19 cellular contexts compared by ENCODE assay signal in genomic region chr1:33985166-33985565, GRCh38.
DNase-seq lines count a peak whose midpoint lies in the region; ATAC-seq and TF ChIP-seq lines count a peak whose summit lies in the region.
"Had no signal": no experiment of that assay in that cellular context is flagged by ENCODE, and none has a peak within 500 bp of the region (broad histone marks: within the 10 kb centered on the region; RNA-seq: fewer than 3 reads in every experiment).

No MANE protein-coding gene starts in this region.

- H3K4me1 ChIP-seq in SK-N-SH (ENCODE audit: control insufficient read depth in 1 of 2, insufficient read depth in 2 of 2, low read depth in 1 of 2, low read length in 1 of 2) (peaks cover 0 to 11% of the 10 kb centered on the region in 2 experiments; a peak in 1 of 4 replicates), fibroblast of lung (ENCODE audit: control insufficient read depth, extremely low read depth, insufficient read depth, low read length) (peaks cover 11% of the 10 kb centered on the region), stomach smooth muscle (ENCODE audit: control insufficient read depth, insufficient read depth, low read length) (peaks cover 20% of the 10 kb centered on the region)
- H3K4me1 ChIP-seq: A549, Caco-2 had no signal

- H3K4me2 ChIP-seq in SK-N-SH (no peak overlapping the region), fibroblast of lung (ENCODE audit: extremely low read depth, insufficient read depth, low read length) (peak overlapping the region; percentile 54)
- H3K4me2 ChIP-seq: A549 had no signal

- no peaks in the 10 kb centered on the region for H3K27me3 ChIP-seq in SK-N-SH (ENCODE audit: insufficient read depth)
- no peaks in the 10 kb centered on the region for H3K27me3 ChIP-seq in fibroblast of lung (ENCODE audit: control insufficient read depth, insufficient read depth, low read length)
- peaks cover 2 to 8% of the 10 kb centered on the region in 2 donors for H3K27me3 ChIP-seq in stomach smooth muscle (ENCODE audit: control insufficient read depth in 1 of 2, insufficient read depth in 2 of 2, low read length in 2 of 2)

- WGBS in SK-N-SH (ENCODE audit: low lambda C conversion rate): 27% methylated on average over 7 of the region's 7 CpGs

- H2AFZ ChIP-seq in SK-N-SH (ENCODE audit: low read depth) (no peak overlapping the region), fibroblast of lung (ENCODE audit: low read length) (no peak overlapping the region)

- H3K4me3 ChIP-seq in SK-N-SH (ENCODE audit: low read depth in 2 of 2, low read length in 1 of 2) (no peak overlapping the region), fibroblast of lung (replicated peaks in 1 of 4; ENCODE audit: control extremely low read depth in 1 of 4, insufficient read depth in 1 of 4, low read depth in 3 of 4, low read length in 4 of 4) (no peak overlapping the region), stomach smooth muscle (ENCODE audit: low read length in 2 of 2) (no peak overlapping the region)
- H3K4me3 ChIP-seq: A549 had no signal

- CTCF ChIA-PET in SK-N-SH (lab: Yijun Ruan, JAX): interaction anchor here (0.6 to 1.4 kb wide), 3 partner anchors 10 to 352 kb away, joined by 3 to 5 read pairs (median 3); no protein-coding TSS in a partner anchor

- POLR2A ChIA-PET in SK-N-SH (lab: Yijun Ruan, JAX): no interaction called here

- H3K27ac ChIP-seq in SK-N-SH (ENCODE audit: low read depth in 2 of 2, low read length in 1 of 2) (no peak overlapping the region), fibroblast of lung (ENCODE audit: insufficient read depth, low read length) (peak overlapping the region; percentile 51), stomach smooth muscle (ENCODE audit: low read length) (peak overlapping the region; percentile 60)
- H3K27ac ChIP-seq: A549 had no signal

- H4K20me1 ChIP-seq in SK-N-SH (ENCODE audit: insufficient read depth) (no peaks in the 10 kb centered on the region), fibroblast of lung (ENCODE audit: control insufficient read depth, extremely low read depth, insufficient read depth, low read length) (no peaks in the 10 kb centered on the region)

- H3K79me2 ChIP-seq in SK-N-SH (ENCODE audit: insufficient read depth): no peaks in the 10 kb centered on the region
- no peaks in the 10 kb centered on the region for H3K79me2 ChIP-seq in fibroblast of lung (ENCODE audit: control insufficient read depth, insufficient read depth, low read length)

- no peaks in the 10 kb centered on the region for H3K36me3 ChIP-seq in SK-N-SH (replicated peaks in 1 of 2; ENCODE audit: control insufficient read depth in 1 of 2, insufficient read depth in 2 of 2, low read length in 1 of 2)
- H3K36me3 ChIP-seq in fibroblast of lung (ENCODE audit: control insufficient read depth, insufficient read depth, low read length): no peaks in the 10 kb centered on the region
- H3K36me3 ChIP-seq in stomach smooth muscle (ENCODE audit: control insufficient read depth in 2 of 2, insufficient read depth in 2 of 2, low read length in 2 of 2): no peaks in the 10 kb centered on the region

- H3K9me3 ChIP-seq in SK-N-SH (no peaks in the 10 kb centered on the region), fibroblast of lung (ENCODE audit: control insufficient read depth, insufficient read depth, low read depth, low read length) (no peaks in the 10 kb centered on the region), stomach smooth muscle (ENCODE audit: control insufficient read depth in 2 of 2, low read length in 2 of 2) (no peaks in the 10 kb centered on the region)
- H3K9me3 ChIP-seq: A549, Caco-2 had no signal

- H3F3A ChIP-seq in SK-N-SH (replicated peaks; ENCODE audit: insufficient read depth): no peaks in the 10 kb centered on the region

- no peak for TF ChIP-seq RAD21 in SK-N-SH (IDR thresholded peaks at IDR 0.05; ENCODE audit: low read length)

- TF ChIP-seq CTCF in SK-N-SH (IDR thresholded peaks at IDR 0.05): no peak
- no peak for TF ChIP-seq CTCF in fibroblast of lung (conservative IDR thresholded peaks at IDR 0.05 in 1 of 2, IDR thresholded peaks at IDR 0.05 in 1 of 2; ENCODE audit: low read depth in 1 of 2, low read length in 2 of 2)

- H3K9ac ChIP-seq in SK-N-SH (no peak overlapping the region), fibroblast of lung (ENCODE audit: insufficient read depth, low read length) (no peak overlapping the region), stomach smooth muscle (ENCODE audit: low read length in 2 of 2) (no peak overlapping the region)

- H3K9me2 ChIP-seq in SK-N-SH: no peaks in the 10 kb centered on the region

- no peak for TF ChIP-seq EP300 in SK-N-SH (IDR thresholded peaks at IDR 0.05; ENCODE audit: borderline replicate concordance in 1 of 2, low read depth in 1 of 2, low read length in 1 of 2)

- no peak for ATAC-seq in SK-N-SH treated with all-trans-retinoic acid at 6 μM for 48 hours
- ATAC-seq in GM21786 (IDR thresholded peaks at IDR 0.05; ENCODE audit: unreplicated experiment): no peak
- ATAC-seq in HG03378 (IDR thresholded peaks at IDR 0.05; ENCODE audit: unreplicated experiment): no peak
- no peak for ATAC-seq in GM19023 (IDR thresholded peaks at IDR 0.05; ENCODE audit: unreplicated experiment)
- ATAC-seq: A549; activated T-cell treated with anti-CD3 and anti-CD28 coated beads, Interleukin-2, amount 50 U/mL, for 4 hours; Panc1 had no signal

- DNase-seq in SK-N-SH: peak; percentile 46
- peak; percentile 90 to 97 for DNase-seq in NCI-H446 (lab: John Stamatoyannopoulos, UW)
- peak in 1 of 2 donors; percentile 78 for DNase-seq in fibroblast of lung (ENCODE audit: low read depth in 2 of 2)
- DNase-seq: activated CD4-positive, alpha-beta memory T cell treated with anti-CD3 and anti-CD28 coated beads, Interleukin-2, amount 10 ng/mL, durations not matched to agents 7 days and 5 days; activated naive CD8-positive, alpha-beta T cell treated with anti-CD3 and anti-CD28 coated beads for 36 hours; activated T-cell treated with anti-CD3 and anti-CD28 coated beads, Interleukin-2, amount 50 U/mL, for 4 hours; GDM1; naive B cell; NCI-H2029; NCI-H774; stimulated activated naive CD4-positive, alpha-beta T cell treated with Interleukin-2 at 50 U/mL for 16 hours had no signal

TF ChIP-seq in SK-N-SH, 30 proteins besides CTCF, POLR2A, EP300 and RAD21 (continues in another document):
- TF ChIP-seq SMC3 (IDR thresholded peaks at IDR 0.05; ENCODE audit: low read depth, low read length) (no peak), MXI1 (IDR thresholded peaks at IDR 0.05; ENCODE audit: low read depth, low read length) (no peak), EZH2phosphoT487 (IDR thresholded peaks at IDR 0.05; ENCODE audit: borderline replicate concordance, low read depth) (no peak), USF2 (IDR thresholded peaks at IDR 0.05; ENCODE audit: borderline replicate concordance, low read depth, low read length) (no peak), FOSL2 (IDR thresholded peaks at IDR 0.05; ENCODE audit: borderline replicate concordance, low read depth) (no peak), FOXJ3 (CRISPR knock-in tag; IDR thresholded peaks at IDR 0.05) (no peak), PBX3 (IDR thresholded peaks at IDR 0.05) (no peak), YY1 (IDR thresholded peaks at IDR 0.05; ENCODE audit: low read depth) (no peak), RFX5 (IDR thresholded peaks at IDR 0.05; ENCODE audit: low read length) (no peak)

TF ChIP-seq in SK-N-SH treated with all-trans-retinoic acid at 6 μM for 48 hours, 23 proteins besides CTCF, POLR2A, EP300 and RAD21 (continues in another document):
- no peak for TF ChIP-seq ISL1 (CRISPR knock-in tag; IDR thresholded peaks at IDR 0.05)
- no peak for TF ChIP-seq CSRNP3 (CRISPR knock-in tag; IDR thresholded peaks at IDR 0.05)
- no peak for TF ChIP-seq ZC3H10 (CRISPR knock-in tag; IDR thresholded peaks at IDR 0.05)
- TF ChIP-seq TCF4 (CRISPR knock-in tag; IDR thresholded peaks at IDR 0.05; ENCODE audit: borderline replicate concordance): no peak
- TF ChIP-seq ZNF70 (CRISPR knock-in tag; IDR thresholded peaks at IDR 0.05): no peak
- no peak for TF ChIP-seq ZFP30 (CRISPR knock-in tag; IDR thresholded peaks at IDR 0.05)
- no peak for TF ChIP-seq RARB (CRISPR knock-in tag; IDR thresholded peaks at IDR 0.05)
- TF ChIP-seq PATZ1 (CRISPR knock-in tag; IDR thresholded peaks at IDR 0.05; ENCODE audit: borderline replicate concordance): no peak
- no peak for TF ChIP-seq ESRRG (CRISPR knock-in tag; IDR thresholded peaks at IDR 0.05)
- TF ChIP-seq ARNTL (CRISPR knock-in tag; IDR thresholded peaks at IDR 0.05; ENCODE audit: borderline replicate concordance, low read depth): no peak
- no peak for TF ChIP-seq SNAI2 (CRISPR knock-in tag; IDR thresholded peaks at IDR 0.05)
- no peak for TF ChIP-seq ZNF8 (CRISPR knock-in tag; IDR thresholded peaks at IDR 0.05)
- TF ChIP-seq ZNF565 (CRISPR knock-in tag; conservative IDR thresholded peaks at IDR 0.05; ENCODE audit: low read depth): no peak

Comparison
In these comparisons a context has a peak if more than half of its experiments do, and no peak if none do; other contexts are left out.
1. H3K27ac ChIP-seq: peak in fibroblast of lung (single experiment) and stomach smooth muscle (single experiment); none in SK-N-SH (0 of 2).